5 cellular contexts compared by ENCODE assay signal in the genomic region with DNA sequence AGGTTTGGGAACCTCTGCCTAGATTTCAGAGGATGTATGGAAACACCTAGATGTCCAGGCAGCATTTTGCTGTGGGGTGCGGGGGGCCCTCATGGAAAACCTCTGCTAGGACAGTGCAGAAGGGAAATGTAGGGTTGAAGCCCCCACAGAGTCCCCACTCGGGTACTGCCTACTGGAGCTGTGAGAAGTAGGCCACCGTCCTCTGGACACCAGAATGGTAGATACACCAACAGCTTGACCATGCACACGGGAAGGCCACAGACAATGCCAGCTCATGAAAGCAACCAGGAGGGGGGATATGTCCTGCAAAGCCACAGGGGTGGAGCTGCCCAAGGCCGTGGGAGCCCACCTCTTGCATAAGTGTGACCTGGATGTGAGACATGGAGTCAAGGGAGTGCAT.
A peak's percentile ranks its signal among the peaks of the same experiment; 100 is the strongest.
DNase-seq lines count a peak whose midpoint lies in the region.
"Not testable (repeated sequence)": the region's sequence is repeated elsewhere in the genome, so short reads cannot be mapped to it uniquely, and the experiment has no call there.

No MANE protein-coding gene starts in this region.

- H3K4me1 Mint-ChIP-seq in activated T-cell treated with anti-CD3 and anti-CD28 coated beads, Interleukin-2, amount 50 U/mL, for 24 hours (ENCODE audit: low read depth); activated naive CD4-positive, alpha-beta T cell treated with anti-CD3 and anti-CD28 coated beads, Interleukin-2, amount 10 ng/mL, durations not matched to agents 7 days and 5 days: not testable (repeated sequence)

- intact Hi-C loops in posterior vena cava (cut with DNase I), result not testable (repeated sequence)

- CTCF ChIA-PET in activated naive CD4-positive, alpha-beta T cell treated with anti-CD3 and anti-CD28 coated beads, Interleukin-2, amount 10 ng/mL, durations not matched to agents 7 days and 5 days (lab: Charles Lee), result not testable (repeated sequence)

- not testable (repeated sequence) for H3K4me3 Mint-ChIP-seq in activated T-cell treated with anti-CD3 and anti-CD28 coated beads, Interleukin-2, amount 50 U/mL, for 24 hours; activated naive CD4-positive, alpha-beta T cell treated with anti-CD3 and anti-CD28 coated beads, Interleukin-2, amount 10 ng/mL, durations not matched to agents 7 days and 5 days

- H3K36me3 Mint-ChIP-seq in activated T-cell treated with anti-CD3 and anti-CD28 coated beads, Interleukin-2, amount 50 U/mL, for 24 hours (ENCODE audit: low read depth); activated naive CD4-positive, alpha-beta T cell treated with anti-CD3 and anti-CD28 coated beads, Interleukin-2, amount 10 ng/mL, durations not matched to agents 7 days and 5 days: not testable (repeated sequence)

- DNase-seq in activated T-cell treated with anti-CD3 and anti-CD28 coated beads, Interleukin-2, amount 50 U/mL, for 24 hours, result peak; percentile 25
- DNase-seq in activated naive CD4-positive, alpha-beta T cell treated with anti-CD3 and anti-CD28 coated beads, Interleukin-2, amount 10 ng/mL, durations not matched to agents 7 days and 5 days, result peak; percentile 19
- DNase-seq in posterior vena cava (ENCODE audit: low spot score), result peak; percentile 64
- peak; percentile 0 for DNase-seq in stimulated activated CD8-positive, alpha-beta memory T cell treated with anti-CD3 and anti-CD28 coated beads, Interleukin-12 subunit alpha, Interleukin-12 subunit beta, amount 100 ng/mL, for 4 hours (ENCODE audit: low read depth)
- DNase-seq in ureter (ENCODE audit: low spot score), result peak; percentile 12

- H3K27me3 Mint-ChIP-seq in activated T-cell treated with anti-CD3 and anti-CD28 coated beads, Interleukin-2, amount 50 U/mL, for 24 hours; activated naive CD4-positive, alpha-beta T cell treated with anti-CD3 and anti-CD28 coated beads, Interleukin-2, amount 10 ng/mL, durations not matched to agents 7 days and 5 days: not testable (repeated sequence)

- H3K27ac Mint-ChIP-seq in activated T-cell treated with anti-CD3 and anti-CD28 coated beads, Interleukin-2, amount 50 U/mL, for 24 hours; activated naive CD4-positive, alpha-beta T cell treated with anti-CD3 and anti-CD28 coated beads, Interleukin-2, amount 10 ng/mL, durations not matched to agents 7 days and 5 days: not testable (repeated sequence)

- not testable (repeated sequence) for H3K9me3 Mint-ChIP-seq in activated T-cell treated with anti-CD3 and anti-CD28 coated beads, Interleukin-2, amount 50 U/mL, for 24 hours; activated naive CD4-positive, alpha-beta T cell treated with anti-CD3 and anti-CD28 coated beads, Interleukin-2, amount 10 ng/mL, durations not matched to agents 7 days and 5 days

Comparison
In these comparisons a context has a peak if more than half of its experiments do, and no peak if none do; other contexts are left out.
1. Peak in every context shown above with its lines: DNase-seq.
2. DNase-seq: peak in every context shown above with its lines; median percentile 64 in posterior vena cava; 25 in activated T-cell treated with anti-CD3 and anti-CD28 coated beads, Interleukin-2, amount 50 U/mL, for 24 hours; 19 in activated naive CD4-positive, alpha-beta T cell treated with anti-CD3 and anti-CD28 coated beads, Interleukin-2, amount 10 ng/mL, durations not matched to agents 7 days and 5 days; 12 in ureter; 0 in stimulated activated CD8-positive, alpha-beta memory T cell treated with anti-CD3 and anti-CD28 coated beads, Interleukin-12 subunit alpha, Interleukin-12 subunit beta, amount 100 ng/mL, for 4 hours.